In genomic region chr11:11770274-11770673, GRCh38 we compare ENCODE assay signal across 28 cellular contexts.
"Had no signal": no experiment of that assay in that cellular context is flagged by ENCODE, and none has a peak within 500 bp of the region (broad histone marks: within the 10 kb centered on the region; RNA-seq: fewer than 3 reads in every experiment).

No MANE protein-coding gene starts in this region.

- H3K27ac ChIP-seq: adrenal gland, breast epithelium, cardiac muscle cell, colonic mucosa, foreskin keratinocyte, WERI-Rb-1 had no signal

- H3K27me3 ChIP-seq: adrenal gland, breast epithelium, colonic mucosa, gastrocnemius medialis had no signal

- H3K36me3 ChIP-seq: adrenal gland, breast epithelium, cardiac muscle cell, colonic mucosa, gastrocnemius medialis, WERI-Rb-1 had no signal

- H3K4me1 ChIP-seq: adrenal gland, breast epithelium, colonic mucosa, foreskin keratinocyte had no signal

- DNase-seq: activated B cell treated with CpG ODN at 0.5 μM for 24 hours; activated CD4-positive, alpha-beta T cell treated with anti-CD3 and anti-CD28 coated beads for 48 hours; activated CD4-positive, alpha-beta T cell treated with anti-CD3 and anti-CD28 coated beads, Interleukin-2, amount 50 U/mL, for 1 hour; activated CD4-positive, alpha-beta T cell treated with anti-CD3 and anti-CD28 coated beads, Interleukin-2, amount 50 U/mL, for 48 hours; activated CD8-positive, alpha-beta memory T cell treated with anti-CD3 and anti-CD28 coated beads for 24 hours; activated CD8-positive, alpha-beta T cell treated with anti-CD3 and anti-CD28 coated beads for 36 hours; activated effector memory CD4-positive, alpha-beta T cell treated with anti-CD3 and anti-CD28 coated beads, Interleukin-2, amount 50 U/mL, for 16 hours; activated naive CD4-positive, alpha-beta T cell treated with anti-CD3 and anti-CD28 coated beads for 36 hours; activated naive CD8-positive, alpha-beta T cell treated with anti-CD3 and anti-CD28 coated beads for 36 hours; activated naive CD8-positive, alpha-beta T cell treated with anti-CD3 and anti-CD28 coated beads, Interleukin-2, amount 50 U/mL, for 24 hours; activated T-cell treated with anti-CD3 and anti-CD28 coated beads, Interleukin-2, amount 50 U/mL, for 48 hours; adrenal gland; amygdala; aorta; central memory CD4-positive, alpha-beta T cell; cerebellar nuclear complex; colonic mucosa; effector CD4-positive, alpha-beta T cell; T-helper 1 cell; T-helper 17 cell; T1000; WERI-Rb-1 had no signal

- H3K9me3 ChIP-seq: adrenal gland, breast epithelium, colonic mucosa, gastrocnemius medialis had no signal

- ATAC-seq: activated CD4-positive, CD25-positive, alpha-beta regulatory T cell treated with anti-CD3 and anti-CD28 coated beads, Interleukin-2, amount 50 U/mL, for 24 hours; activated CD8-positive, alpha-beta T cell treated with anti-CD3 and anti-CD28 coated beads for 36 hours; activated naive CD8-positive, alpha-beta T cell treated with anti-CD3 and anti-CD28 coated beads, Interleukin-2, amount 50 U/mL, for 24 hours; esophagus mucosa; foreskin keratinocyte; T-helper 17 cell had no signal

- H3K4me3 ChIP-seq: adrenal gland, breast epithelium, cardiac muscle cell, colonic mucosa, gastrocnemius medialis had no signal
